Comparison of ENCODE assay signal across 25 cellular contexts in genomic region chr11:45603930-45604682, GRCh38.
"Had no signal": no experiment of that assay in that cellular context is flagged by ENCODE, and none has a peak within 500 bp of the region (broad histone marks: within the 10 kb centered on the region; RNA-seq: fewer than 3 reads in every experiment).

No MANE protein-coding gene starts in this region.

- H3K9me3 Mint-ChIP-seq: activated naive CD4-positive, alpha-beta T cell treated with anti-CD3 and anti-CD28 coated beads, Interleukin-2, amount 50 U/mL, for 24 hours; activated T-helper 1 cell treated with anti-CD3 and anti-CD28 coated beads, Interleukin-12 subunit alpha, Interleukin-12 subunit beta, Interleukin-2, Interleukin-4 antibody, amounts not matched to agents 30 ng/mL and 10 ng/mL and 1 ng/mL, durations not matched to agents 14 hours and 24 hours and 36 hours; nephron; T-helper 2 cell treated with Interferon-gamma antibody and Interleukin-4, amounts not matched to agents 5 μg/mL and 100 μg/mL, for 36 hours had no signal

- H3K27ac Mint-ChIP-seq: activated CD8-positive, alpha-beta T cell treated with anti-CD3 and anti-CD28 coated beads, Interleukin-2, amount 10 ng/mL, durations not matched to agents 7 days and 5 days; activated naive CD4-positive, alpha-beta T cell treated with anti-CD3 and anti-CD28 coated beads, Interleukin-2, amount 50 U/mL, for 24 hours; activated T-helper 1 cell treated with anti-CD3 and anti-CD28 coated beads, Interleukin-12 subunit alpha, Interleukin-12 subunit beta, Interleukin-2, Interleukin-4 antibody, amounts not matched to agents 30 ng/mL and 10 ng/mL and 1 ng/mL, durations not matched to agents 14 hours and 24 hours and 36 hours; immature natural killer cell; memory B cell; nephron; stimulated activated naive B cell treated with anti-CD40 and anti-IgM and Interleukin-4, amounts not matched to agents 10 μg/mL and 1 μg/mL and 100 μg/mL, for 72 hours; T-cell; T-helper 2 cell treated with Interferon-gamma antibody and Interleukin-4, amounts not matched to agents 5 μg/mL and 100 μg/mL, for 36 hours had no signal

- H3K9me3 ChIP-seq: body of pancreas had no signal

- H3K4me3 Mint-ChIP-seq: activated CD8-positive, alpha-beta T cell treated with anti-CD3 and anti-CD28 coated beads, Interleukin-2, amount 10 ng/mL, durations not matched to agents 7 days and 5 days; activated naive CD4-positive, alpha-beta T cell treated with anti-CD3 and anti-CD28 coated beads, Interleukin-2, amount 50 U/mL, for 24 hours; activated T-helper 1 cell treated with anti-CD3 and anti-CD28 coated beads, Interleukin-12 subunit alpha, Interleukin-12 subunit beta, Interleukin-2, Interleukin-4 antibody, amounts not matched to agents 30 ng/mL and 10 ng/mL and 1 ng/mL, durations not matched to agents 14 hours and 24 hours and 36 hours; immature natural killer cell; memory B cell; nephron; stimulated activated naive B cell treated with anti-CD40 and anti-IgM and Interleukin-4, amounts not matched to agents 10 μg/mL and 1 μg/mL and 100 μg/mL, for 72 hours; T-cell; T-helper 2 cell treated with Interferon-gamma antibody and Interleukin-4, amounts not matched to agents 5 μg/mL and 100 μg/mL, for 36 hours had no signal

- ATAC-seq: activated CD8-positive, alpha-beta T cell treated with anti-CD3 and anti-CD28 coated beads, Interleukin-2, amount 10 ng/mL, durations not matched to agents 7 days and 5 days; body of pancreas; stimulated activated naive B cell treated with anti-CD40 and anti-IgM and Interleukin-4, amounts not matched to agents 10 μg/mL and 1 μg/mL and 100 μg/mL, for 72 hours; T-cell had no signal

- H3K4me1 Mint-ChIP-seq: activated naive CD4-positive, alpha-beta T cell treated with anti-CD3 and anti-CD28 coated beads, Interleukin-2, amount 50 U/mL, for 24 hours; immature natural killer cell; memory B cell; stimulated activated naive B cell treated with anti-CD40 and anti-IgM and Interleukin-4, amounts not matched to agents 10 μg/mL and 1 μg/mL and 100 μg/mL, for 72 hours; T-cell had no signal

- H3K4me3 ChIP-seq: body of pancreas, dorsolateral prefrontal cortex, sigmoid colon, smooth muscle cell had no signal

- FAIRE-seq: TTC549 had no signal

- DNase-seq: activated CD4-positive, alpha-beta T cell treated with anti-CD3 and anti-CD28 coated beads for 1 hour; activated CD4-positive, alpha-beta T cell treated with anti-CD3 and anti-CD28 coated beads, Interleukin-2, amount 50 U/mL, for 1 hour; activated CD8-positive, alpha-beta T cell treated with anti-CD3 and anti-CD28 coated beads, Interleukin-2, amount 10 ng/mL, durations not matched to agents 7 days and 5 days; activated gamma-delta T cell; anterior cingulate cortex; body of pancreas; caudate nucleus; dorsolateral prefrontal cortex; immature natural killer cell; kidney glomerular epithelial cell; occipital lobe; posterior cingulate gyrus; sigmoid colon; stimulated activated CD4-positive, alpha-beta T cell treated with anti-CD3 and anti-CD28 coated beads, Interleukin-15, amount 100 ng/mL, for 24 hours; stimulated activated naive B cell treated with anti-CD40 and anti-IgM and Interleukin-4, amounts not matched to agents 10 μg/mL and 1 μg/mL and 100 μg/mL, for 72 hours; T-cell; trophoblast cell; WERI-Rb-1 had no signal

- H3K36me3 Mint-ChIP-seq: activated naive CD4-positive, alpha-beta T cell treated with anti-CD3 and anti-CD28 coated beads, Interleukin-2, amount 50 U/mL, for 24 hours; immature natural killer cell; memory B cell; stimulated activated naive B cell treated with anti-CD40 and anti-IgM and Interleukin-4, amounts not matched to agents 10 μg/mL and 1 μg/mL and 100 μg/mL, for 72 hours; T-cell had no signal

- H3K27ac ChIP-seq: body of pancreas, dorsolateral prefrontal cortex, sigmoid colon, WERI-Rb-1 had no signal

- H3K27me3 ChIP-seq: body of pancreas had no signal

- H3K4me1 ChIP-seq: body of pancreas, sigmoid colon had no signal
